9 cellular contexts compared by ENCODE assay signal in the genomic region with DNA sequence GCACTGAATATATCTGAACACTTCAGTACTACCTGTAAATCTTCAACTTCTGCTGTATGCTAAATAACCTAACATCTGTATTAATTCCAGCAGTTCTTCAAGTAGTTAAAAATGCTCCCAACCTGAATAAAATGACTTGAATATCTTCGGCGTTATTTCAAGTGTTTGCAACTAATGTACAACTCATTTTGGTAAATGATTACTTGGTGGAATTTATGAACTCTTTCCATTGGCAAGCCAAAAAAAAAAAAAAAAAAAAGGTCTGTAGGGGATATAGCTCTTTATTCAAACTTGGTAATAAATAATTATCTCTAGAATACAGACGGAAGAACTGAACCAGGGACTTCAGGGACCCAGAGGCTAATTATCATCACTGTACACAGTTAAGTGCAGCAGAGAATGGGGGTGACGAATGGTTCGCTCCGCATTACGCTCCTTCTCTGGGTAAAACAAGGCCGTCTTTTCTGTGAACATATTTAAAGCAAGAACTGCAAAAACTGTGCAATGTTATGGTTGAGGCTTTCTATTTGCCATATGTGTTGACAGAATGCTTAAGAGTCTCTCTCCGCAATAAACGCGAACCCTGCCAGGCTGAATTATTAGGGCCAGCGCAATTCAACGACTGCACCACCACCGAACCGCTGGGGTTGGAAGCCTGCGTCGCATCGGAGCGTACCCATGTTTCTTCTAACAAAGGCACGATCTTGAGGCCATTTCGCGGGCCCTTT. TPM values are rescaled to one million over a fixed set of nuclear protein-coding genes. Genes with fewer than 3 reads are reported as not detected.
DNase-seq lines count a peak whose midpoint lies in the region; ATAC-seq, FAIRE-seq and TF ChIP-seq lines count a peak whose summit lies in the region.
"Had no signal": no experiment of that assay in that cellular context is flagged by ENCODE, and none has a peak within 500 bp of the region (broad histone marks: within the 10 kb centered on the region; RNA-seq: fewer than 3 reads in every experiment).

No MANE protein-coding gene starts in this region.

- peaks cover 14% of the 10 kb centered on the region for H4K20me1 ChIP-seq in astrocyte (ENCODE audit: insufficient read depth, low read length)

- peaks cover 31% of the 10 kb centered on the region for H3K79me2 ChIP-seq in astrocyte (ENCODE audit: insufficient read depth, low read length)

- ATAC-seq in left colon = peak; percentile 2
- ATAC-seq in GM19397 (IDR thresholded peaks at IDR 0.05; ENCODE audit: unreplicated experiment) = no peak
- no peak for ATAC-seq in GM19452 (IDR thresholded peaks at IDR 0.05; ENCODE audit: unreplicated experiment)

- TF ChIP-seq CTCF in LNCaP clone FGC (IDR thresholded peaks at IDR 0.05; ENCODE audit: control insufficient read depth, extremely low read depth, insufficient read depth) = no peak
- TF ChIP-seq CTCF in astrocyte (IDR thresholded peaks at IDR 0.05; ENCODE audit: insufficient read depth, low read depth, low read length) = no peak

- no peak for FAIRE-seq in astrocyte (lab: Jason Lieb, UNC)
- FAIRE-seq: colon had no signal

- H3K4me3 ChIP-seq in LNCaP clone FGC (ENCODE audit: low read depth, low read length) = peak overlapping the region; percentile 48; the same call in 1 of the 2 replicates
- H3K4me3 ChIP-seq in astrocyte (ENCODE audit: insufficient read depth, low read depth, low read length) = peak overlapping the region; percentile 62

- no peak for DNase-seq in T-helper 2 cell treated with Interferon-gamma antibody and Interleukin-4, amounts not matched to agents 5 μg/mL and 100 μg/mL, for 36 hours (ENCODE audit: low spot score)
- no peak for DNase-seq in T-helper 2 cell
- DNase-seq in LNCaP clone FGC (ENCODE audit: low read depth) = no peak
- no peak for DNase-seq in astrocyte (ENCODE audit: low read depth)
- DNase-seq in left colon = no peak

- peaks cover 11% of the 10 kb centered on the region for H3K4me1 ChIP-seq in astrocyte (ENCODE audit: insufficient read depth, low read length)

- H3K4me1 Mint-ChIP-seq in T-helper 2 cell treated with Interferon-gamma antibody and Interleukin-4, amounts not matched to agents 5 μg/mL and 100 μg/mL, for 36 hours (ENCODE audit: low read depth) = peaks cover 11% of the 10 kb centered on the region
- peaks cover 19% of the 10 kb centered on the region for H3K4me1 Mint-ChIP-seq in astrocyte (ENCODE audit: low read depth, unreplicated experiment)

- peak overlapping the region; percentile 92 for H3K27ac ChIP-seq in astrocyte (ENCODE audit: low read depth, low read length)
- peak overlapping the region; percentile 95 for H3K27ac ChIP-seq in temporal lobe (ENCODE audit: low read depth, low read length)

- H3K27me3 ChIP-seq in astrocyte (ENCODE audit: insufficient read depth, low read length) = no peaks in the 10 kb centered on the region

- H3K9me3 Mint-ChIP-seq in T-helper 2 cell treated with Interferon-gamma antibody and Interleukin-4, amounts not matched to agents 5 μg/mL and 100 μg/mL, for 36 hours = no peaks in the 10 kb centered on the region
- no peaks in the 10 kb centered on the region for H3K9me3 Mint-ChIP-seq in astrocyte (ENCODE audit: unreplicated experiment)

- peaks cover 6% of the 10 kb centered on the region for H3K36me3 Mint-ChIP-seq in T-helper 2 cell treated with Interferon-gamma antibody and Interleukin-4, amounts not matched to agents 5 μg/mL and 100 μg/mL, for 36 hours (ENCODE audit: low read depth)
- no peaks in the 10 kb centered on the region for H3K36me3 Mint-ChIP-seq in astrocyte (ENCODE audit: low read depth, unreplicated experiment)

- H3K9ac ChIP-seq in astrocyte (ENCODE audit: low read length) = peak overlapping the region; percentile 98

- intact Hi-C loops in left colon (cut with DNase I, micrococcal nuclease) = loop anchor here in 1 of 2 donors (5.0 kb wide), 1 partner anchor 218 kb away; the partner anchor contains the start of gene SREK1

- peak overlapping the region; percentile 90 for H3K27ac Mint-ChIP-seq in T-helper 2 cell treated with Interferon-gamma antibody and Interleukin-4, amounts not matched to agents 5 μg/mL and 100 μg/mL, for 36 hours
- peak overlapping the region; percentile 96 for H3K27ac Mint-ChIP-seq in astrocyte (ENCODE audit: unreplicated experiment)

- H3K27me3 Mint-ChIP-seq in T-helper 2 cell treated with Interferon-gamma antibody and Interleukin-4, amounts not matched to agents 5 μg/mL and 100 μg/mL, for 36 hours (ENCODE audit: low read depth) = peaks cover 28% of the 10 kb centered on the region
- no peaks in the 10 kb centered on the region for H3K27me3 Mint-ChIP-seq in astrocyte (ENCODE audit: low read depth, unreplicated experiment)

- H2AFZ ChIP-seq in astrocyte (ENCODE audit: low read depth, low read length) = peak overlapping the region; percentile 86

- H3K9me3 ChIP-seq in astrocyte (ENCODE audit: insufficient read depth, low read depth, low read length) = no peaks in the 10 kb centered on the region

- H3K36me3 ChIP-seq in astrocyte (ENCODE audit: insufficient read depth, low read length) = no peaks in the 10 kb centered on the region

- H3K4me2 ChIP-seq in astrocyte (ENCODE audit: low read length) = peak overlapping the region; percentile 85

- H3K4me3 Mint-ChIP-seq in T-helper 2 cell treated with Interferon-gamma antibody and Interleukin-4, amounts not matched to agents 5 μg/mL and 100 μg/mL, for 36 hours = peak overlapping the region; percentile 80
- peak overlapping the region; percentile 91 for H3K4me3 Mint-ChIP-seq in astrocyte (ENCODE audit: unreplicated experiment)

RNA-seq across cellular contexts. Expression of gene ERBIN, which starts 1.8 kb away (rescaled TPM):
- 80.8 and 83.4 TPM in 2 replicates for total RNA-seq in astrocyte
- 100 to 1,000 TPM in 1 of 2 donors, 10 to 100 TPM in 1; 98.1 to 136 TPM for total RNA-seq in left colon
- total RNA-seq in temporal lobe = 63.2 TPM
